Comparison of ENCODE assay signal across 16 cellular contexts in the genomic region with DNA sequence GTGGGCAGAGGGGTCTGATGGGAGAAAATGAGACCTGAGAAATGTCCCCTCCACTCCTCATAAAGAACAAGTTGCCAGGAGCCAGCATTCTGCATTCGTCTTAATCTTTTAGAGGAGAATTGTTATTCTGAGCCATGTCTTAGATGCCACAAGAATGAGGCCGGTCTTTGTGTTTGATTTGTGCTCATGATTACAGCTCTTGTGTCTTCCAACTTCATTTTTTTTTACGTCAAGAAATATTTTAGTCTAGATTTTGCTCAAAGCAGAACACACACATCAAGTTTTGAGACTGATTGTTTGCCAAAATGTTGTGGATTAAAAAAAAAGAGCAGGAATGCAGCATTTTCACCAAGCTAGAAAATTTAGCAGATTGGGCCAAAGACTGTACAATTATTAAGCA.
"Had no signal": no experiment of that assay in that cellular context is flagged by ENCODE, and none has a peak within 500 bp of the region (broad histone marks: within the 10 kb centered on the region; RNA-seq: fewer than 3 reads in every experiment).

No MANE protein-coding gene starts in this region.

- H3K4me1 ChIP-seq: gastroesophageal sphincter, thyroid gland had no signal

- H3K36me3 ChIP-seq: gastroesophageal sphincter, thyroid gland had no signal

- H3K27me3 ChIP-seq: gastroesophageal sphincter, thyroid gland had no signal

- H3K27ac ChIP-seq: gastroesophageal sphincter, skin epidermis, thyroid gland had no signal

- H3K4me3 ChIP-seq: gastroesophageal sphincter, skin epidermis, thyroid gland had no signal

- H3K9me3 ChIP-seq: gastroesophageal sphincter, thyroid gland had no signal

- DNase-seq: effector memory CD4-positive, alpha-beta T cell; foreskin fibroblast; glutamatergic neuron; immature natural killer cell; kidney; left cardiac atrium; left ventricle myocardium superior; mesendoderm; naive thymus-derived CD8-positive, alpha-beta T cell; stimulated activated CD4-positive, alpha-beta T cell treated with anti-CD3 and anti-CD28 coated beads, Interleukin-12 subunit alpha, Interleukin-12 subunit beta, amount 100 ng/mL, for 4 hours; stimulated activated naive CD4-positive, alpha-beta T cell; thyroid gland had no signal

- ATAC-seq: esophagus mucosa; gastroesophageal sphincter; left cardiac atrium; left ventricle myocardium superior; naive thymus-derived CD8-positive, alpha-beta T cell; sciatic nerve had no signal
